In genomic region chr3:131360191-131360590, GRCh38 we compare ENCODE assay signal across 21 cellular contexts.
"Had no signal": no experiment of that assay in that cellular context is flagged by ENCODE, and none has a peak within 500 bp of the region (broad histone marks: within the 10 kb centered on the region; RNA-seq: fewer than 3 reads in every experiment).

No MANE protein-coding gene starts in this region.

- H3K36me3 ChIP-seq: brain microvascular endothelial cell had no signal

- H3K36me3 Mint-ChIP-seq: activated CD4-positive, alpha-beta memory T cell treated with anti-CD3 and anti-CD28 coated beads for 36 hours; activated naive CD8-positive, alpha-beta T cell had no signal

- H3K27ac Mint-ChIP-seq: activated CD4-positive, alpha-beta memory T cell treated with anti-CD3 and anti-CD28 coated beads for 36 hours; activated CD4-positive, alpha-beta T cell treated with anti-CD3 and anti-CD28 coated beads, Interleukin-2, amount 10 ng/mL, durations not matched to agents 7 days and 5 days; activated naive CD4-positive, alpha-beta T cell treated with anti-CD3 and anti-CD28 coated beads for 36 hours; activated naive CD8-positive, alpha-beta T cell; T-helper 17 cell had no signal

- H3K27ac ChIP-seq: brain microvascular endothelial cell had no signal

- H3K9me3 Mint-ChIP-seq: activated CD4-positive, alpha-beta memory T cell treated with anti-CD3 and anti-CD28 coated beads for 36 hours; activated CD4-positive, alpha-beta T cell treated with anti-CD3 and anti-CD28 coated beads, Interleukin-2, amount 10 ng/mL, durations not matched to agents 7 days and 5 days; activated naive CD4-positive, alpha-beta T cell treated with anti-CD3 and anti-CD28 coated beads for 36 hours; WTC11 had no signal

- ATAC-seq: PC-3, T-helper 17 cell, WTC11 had no signal

- H3K27me3 ChIP-seq: brain microvascular endothelial cell had no signal

- DNase-seq: activated CD4-positive, alpha-beta memory T cell treated with anti-CD3 and anti-CD28 coated beads for 36 hours; activated CD4-positive, alpha-beta T cell treated with anti-CD3 and anti-CD28 coated beads, Interleukin-2, amount 10 ng/mL, durations not matched to agents 7 days and 5 days; activated CD4-positive, CD25-positive, alpha-beta regulatory T cell treated with anti-CD3 and anti-CD28 coated beads, Interleukin-2, amount 50 U/mL, for 72 hours; activated CD8-positive, alpha-beta memory T cell treated with anti-CD3 and anti-CD28 coated beads for 24 hours; activated effector memory CD4-positive, alpha-beta T cell treated with anti-CD3 and anti-CD28 coated beads, Interleukin-2, amount 50 U/mL, for 16 hours; activated naive CD4-positive, alpha-beta T cell treated with anti-CD3 and anti-CD28 coated beads for 36 hours; activated T-cell treated with anti-CD3 and anti-CD28 coated beads, Interleukin-2, amount 50 U/mL, for 4 hours; brain microvascular endothelial cell; Kasumi-1; KBM-7; NCI-H1105 treated with DMSO at 0.1 percent for 48 hours; NCI-H1436 treated with DMSO at 0.1 percent for 48 hours; NCI-H187; NCI-H2081; NCI-H510A treated with DMSO at 0.1 percent for 48 hours; PC-3; SHP77 treated with DMSO at 0.1 percent for 48 hours; T-helper 17 cell; T-helper 9 cell had no signal

- H3K4me3 Mint-ChIP-seq: activated CD4-positive, alpha-beta memory T cell treated with anti-CD3 and anti-CD28 coated beads for 36 hours; activated CD4-positive, alpha-beta T cell treated with anti-CD3 and anti-CD28 coated beads, Interleukin-2, amount 10 ng/mL, durations not matched to agents 7 days and 5 days; activated naive CD4-positive, alpha-beta T cell treated with anti-CD3 and anti-CD28 coated beads for 36 hours; activated T-cell treated with anti-CD3 and anti-CD28 coated beads, Interleukin-2, amount 50 U/mL, for 4 hours had no signal
